In the genomic region with DNA sequence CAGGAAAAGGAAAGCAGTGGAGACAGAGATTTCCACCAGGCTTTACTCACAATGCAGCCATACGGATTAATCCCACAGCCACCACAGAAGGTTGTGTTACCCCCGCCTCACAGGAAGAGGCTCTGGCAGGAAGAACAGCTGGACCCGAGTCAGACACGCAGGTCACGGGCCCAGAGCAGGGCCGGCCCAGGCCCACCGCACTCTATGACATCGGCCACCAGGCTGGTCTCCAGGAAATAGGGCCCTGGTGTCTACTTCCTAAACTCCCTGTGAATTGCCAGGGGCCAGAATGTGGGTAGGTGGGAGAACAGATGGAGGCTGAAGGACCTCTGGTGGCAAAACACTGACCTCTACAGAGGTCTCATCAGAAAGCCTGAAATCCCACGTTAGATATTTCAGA, we compare ENCODE assay signal across 10 cellular contexts. TPM values are rescaled to one million over a fixed set of nuclear protein-coding genes. Genes with fewer than 3 reads are reported as not detected.
DNase-seq lines count a peak whose midpoint lies in the region; ATAC-seq, FAIRE-seq and TF ChIP-seq lines count a peak whose summit lies in the region.
"Had no signal": no experiment of that assay in that cellular context is flagged by ENCODE, and none has a peak within 500 bp of the region (broad histone marks: within the 10 kb centered on the region; RNA-seq: fewer than 3 reads in every experiment).

No MANE protein-coding gene starts in this region.

- CTCF ChIA-PET in HEK293T (lab: Yijun Ruan, JAX), result no interaction called here

- H3K36me3 ChIP-seq in HUES48 (ENCODE audit: control insufficient read depth, insufficient read depth, low read length) (peaks cover 15% of the 10 kb centered on the region), small intestine (ENCODE audit: control insufficient read depth in 2 of 2, insufficient read depth in 2 of 2, low read length in 2 of 2) (peaks cover 3 to 7% of the 10 kb centered on the region in 2 donors)

- DNase-seq in lower leg skin (ENCODE audit: low spot score in 2 of 2) (peak; percentile 18 to 84), GM19240 (ENCODE audit: insufficient read length, low spot score) (no peak), small intestine (no peak), HEK293T (ENCODE audit: extremely low spot score) (no peak)
- DNase-seq in stimulated activated effector memory CD8-positive, alpha-beta T cell treated with anti-CD3 and anti-CD28 coated beads, Interleukin-12 subunit alpha, Interleukin-12 subunit beta, amount 100 ng/mL, for 72 hours (ENCODE audit: low spot score in 2 of 2), result no peak
- DNase-seq in activated T-helper 1 cell treated with anti-CD3 and anti-CD28 coated beads, Interleukin-12 subunit alpha, Interleukin-12 subunit beta, Interleukin-2, Interleukin-4 antibody, amounts not matched to agents 30 ng/mL and 10 ng/mL and 1 ng/mL, durations not matched to agents 14 hours and 24 hours and 36 hours (ENCODE audit: low spot score), result no peak

- no peaks in the 10 kb centered on the region for H3K27me3 Mint-ChIP-seq in activated T-helper 17 cell treated with anti-CD3 and anti-CD28 coated beads, Interleukin-2, amount 50 U/mL, for 72 hours
- no peaks in the 10 kb centered on the region for H3K27me3 Mint-ChIP-seq in activated T-helper 1 cell treated with anti-CD3 and anti-CD28 coated beads, Interleukin-12 subunit alpha, Interleukin-12 subunit beta, Interleukin-2, Interleukin-4 antibody, amounts not matched to agents 30 ng/mL and 10 ng/mL and 1 ng/mL, durations not matched to agents 14 hours and 24 hours and 36 hours (ENCODE audit: insufficient read depth)

- peak overlapping the region; percentile 70 for H3K27ac Mint-ChIP-seq in activated T-helper 17 cell treated with anti-CD3 and anti-CD28 coated beads, Interleukin-2, amount 50 U/mL, for 72 hours
- peak overlapping the region; percentile 90 for H3K27ac Mint-ChIP-seq in stimulated activated effector memory CD8-positive, alpha-beta T cell treated with anti-CD3 and anti-CD28 coated beads, Interleukin-12 subunit alpha, Interleukin-12 subunit beta, amount 100 ng/mL, for 72 hours
- H3K27ac Mint-ChIP-seq in activated T-helper 1 cell treated with anti-CD3 and anti-CD28 coated beads, Interleukin-12 subunit alpha, Interleukin-12 subunit beta, Interleukin-2, Interleukin-4 antibody, amounts not matched to agents 30 ng/mL and 10 ng/mL and 1 ng/mL, durations not matched to agents 14 hours and 24 hours and 36 hours, result no peak overlapping the region

- H3K4me1 ChIP-seq in HUES48 (ENCODE audit: control insufficient read depth, insufficient read depth, low read length) (peaks cover 41% of the 10 kb centered on the region), small intestine (ENCODE audit: control insufficient read depth in 2 of 2, insufficient read depth in 1 of 2, low read depth in 1 of 2, low read length in 1 of 2) (peaks cover 0 to 2% of the 10 kb centered on the region in 2 donors)

- WGBS in lower leg skin, 2 donors, result 50 to 62% methylated on average over 8 to 9 of the region's 9 CpGs
- 51 to 87% (median 73%) methylated on average over 9 of the region's 9 CpGs for WGBS in small intestine, 3 donors

- POLR2A ChIA-PET in HEK293T (lab: Yijun Ruan, JAX), result interaction anchor here (1.9 kb wide), 1 partner anchor 75 kb away, joined by 6 read pairs; a partner anchor contains a TSS

- H3K27me3 ChIP-seq in HUES48 (ENCODE audit: control insufficient read depth, insufficient read depth, low read length) (no peaks in the 10 kb centered on the region), small intestine (ENCODE audit: control insufficient read depth in 2 of 2, insufficient read depth in 2 of 2, low read length in 2 of 2) (no peaks in the 10 kb centered on the region)

- FAIRE-seq in small intestine (lab: Jason Lieb, UNC), result no peak

- no peak overlapping the region for H3K4me3 Mint-ChIP-seq in activated T-helper 17 cell treated with anti-CD3 and anti-CD28 coated beads, Interleukin-2, amount 50 U/mL, for 72 hours
- no peak overlapping the region for H3K4me3 Mint-ChIP-seq in stimulated activated effector memory CD8-positive, alpha-beta T cell treated with anti-CD3 and anti-CD28 coated beads, Interleukin-12 subunit alpha, Interleukin-12 subunit beta, amount 100 ng/mL, for 72 hours
- H3K4me3 Mint-ChIP-seq in activated T-helper 1 cell treated with anti-CD3 and anti-CD28 coated beads, Interleukin-12 subunit alpha, Interleukin-12 subunit beta, Interleukin-2, Interleukin-4 antibody, amounts not matched to agents 30 ng/mL and 10 ng/mL and 1 ng/mL, durations not matched to agents 14 hours and 24 hours and 36 hours, result no peak overlapping the region

- intact Hi-C loops in lower leg skin (cut with DNase I; ENCODE audit: low total_unique reads), result no loop called here
- intact Hi-C loops in activated T-helper 1 cell treated with anti-CD3 and anti-CD28 coated beads, Interleukin-12 subunit alpha, Interleukin-12 subunit beta, Interleukin-2, Interleukin-4 antibody, amounts not matched to agents 30 ng/mL and 10 ng/mL and 1 ng/mL, durations not matched to agents 14 hours and 24 hours and 36 hours (cut with micrococcal nuclease), result loop anchor here (10.0 kb wide), 1 partner anchor 268 kb away; no protein-coding TSS in a partner anchor

- peak overlapping the region; percentile 89 for H3K27ac ChIP-seq in HUES48 (ENCODE audit: low read depth, low read length)
- peak overlapping the region in 1 of 2 donors; percentile 59 for H3K27ac ChIP-seq in small intestine (ENCODE audit: low read depth in 1 of 2, low read length in 1 of 2)

- H3K9ac ChIP-seq in HUES48 (ENCODE audit: low read depth, low read length), result no peak overlapping the region

- ATAC-seq in activated T-helper 17 cell treated with anti-CD3 and anti-CD28 coated beads, Interleukin-2, amount 50 U/mL, for 72 hours (replicated peaks), result no peak
- no peak for ATAC-seq in stimulated activated effector memory CD8-positive, alpha-beta T cell treated with anti-CD3 and anti-CD28 coated beads, Interleukin-12 subunit alpha, Interleukin-12 subunit beta, amount 100 ng/mL, for 72 hours

- H3K36me3 Mint-ChIP-seq in activated T-helper 17 cell treated with anti-CD3 and anti-CD28 coated beads, Interleukin-2, amount 50 U/mL, for 72 hours (ENCODE audit: low read depth), result peaks cover 45% of the 10 kb centered on the region
- peaks cover 71% of the 10 kb centered on the region for H3K36me3 Mint-ChIP-seq in stimulated activated effector memory CD8-positive, alpha-beta T cell treated with anti-CD3 and anti-CD28 coated beads, Interleukin-12 subunit alpha, Interleukin-12 subunit beta, amount 100 ng/mL, for 72 hours
- H3K36me3 Mint-ChIP-seq in activated T-helper 1 cell treated with anti-CD3 and anti-CD28 coated beads, Interleukin-12 subunit alpha, Interleukin-12 subunit beta, Interleukin-2, Interleukin-4 antibody, amounts not matched to agents 30 ng/mL and 10 ng/mL and 1 ng/mL, durations not matched to agents 14 hours and 24 hours and 36 hours (ENCODE audit: low read depth), result peaks cover 16% of the 10 kb centered on the region

- TF ChIP-seq POLR2A in lower leg skin (IDR thresholded peaks at IDR 0.05), result no peak

- H3K9me3 ChIP-seq in HUES48 (ENCODE audit: control insufficient read depth, insufficient read depth, low read length) (no peaks in the 10 kb centered on the region), small intestine (ENCODE audit: control insufficient read depth, low read depth) (no peaks in the 10 kb centered on the region)

- no peaks in the 10 kb centered on the region for H3K9me3 Mint-ChIP-seq in activated T-helper 17 cell treated with anti-CD3 and anti-CD28 coated beads, Interleukin-2, amount 50 U/mL, for 72 hours
- no peaks in the 10 kb centered on the region for H3K9me3 Mint-ChIP-seq in stimulated activated effector memory CD8-positive, alpha-beta T cell treated with anti-CD3 and anti-CD28 coated beads, Interleukin-12 subunit alpha, Interleukin-12 subunit beta, amount 100 ng/mL, for 72 hours
- no peaks in the 10 kb centered on the region for H3K9me3 Mint-ChIP-seq in activated T-helper 1 cell treated with anti-CD3 and anti-CD28 coated beads, Interleukin-12 subunit alpha, Interleukin-12 subunit beta, Interleukin-2, Interleukin-4 antibody, amounts not matched to agents 30 ng/mL and 10 ng/mL and 1 ng/mL, durations not matched to agents 14 hours and 24 hours and 36 hours

- H3K4me3 ChIP-seq in HUES48 (ENCODE audit: low read depth, low read length), result no peak overlapping the region
- H3K4me3 ChIP-seq in lower leg skin (ENCODE audit: low read depth, poor library complexity, severe bottlenecking), result no peak overlapping the region
- H3K4me3 ChIP-seq in small intestine (ENCODE audit: low read depth in 1 of 2, low read length in 2 of 2), result no peak overlapping the region

- no peak for TF ChIP-seq CTCF in lower leg skin (IDR thresholded peaks at IDR 0.05)

- H3K4me1 Mint-ChIP-seq in activated T-helper 17 cell treated with anti-CD3 and anti-CD28 coated beads, Interleukin-2, amount 50 U/mL, for 72 hours, result peaks cover 21% of the 10 kb centered on the region
- H3K4me1 Mint-ChIP-seq in stimulated activated effector memory CD8-positive, alpha-beta T cell treated with anti-CD3 and anti-CD28 coated beads, Interleukin-12 subunit alpha, Interleukin-12 subunit beta, amount 100 ng/mL, for 72 hours, result peaks cover 63% of the 10 kb centered on the region
- peaks cover 15% of the 10 kb centered on the region for H3K4me1 Mint-ChIP-seq in activated T-helper 1 cell treated with anti-CD3 and anti-CD28 coated beads, Interleukin-12 subunit alpha, Interleukin-12 subunit beta, Interleukin-2, Interleukin-4 antibody, amounts not matched to agents 30 ng/mL and 10 ng/mL and 1 ng/mL, durations not matched to agents 14 hours and 24 hours and 36 hours (ENCODE audit: low read depth)

TF ChIP-seq in HEK293T, 16 proteins besides CTCF, POLR2A, EP300 and RAD21:
- TF ChIP-seq HDGF (IDR thresholded peaks at IDR 0.05; ENCODE audit: borderline replicate concordance), result no peak
- no peak for TF ChIP-seq NFRKB (IDR thresholded peaks at IDR 0.05)
- TF ChIP-seq ELF4 (IDR thresholded peaks at IDR 0.05), result no peak
- TF ChIP-seq FOXA1 (IDR thresholded peaks at IDR 0.05), result no peak
- TF ChIP-seq L3MBTL2 (conservative IDR thresholded peaks at IDR 0.05), result no peak
- TF ChIP-seq LEF1 (IDR thresholded peaks at IDR 0.05; ENCODE audit: borderline replicate concordance), result no peak

RNA-seq across cellular contexts. Expression of a gene that starts 15.6 kb away (rescaled TPM):
- total RNA-seq in activated T-helper 17 cell treated with anti-CD3 and anti-CD28 coated beads, Interleukin-2, amount 50 U/mL, for 72 hours, result 100 to 1,000 TPM; 170 to 308 TPM
- 100 to 1,000 TPM; 121 to 154 (median 138) TPM for total RNA-seq in lower leg skin
- polyA plus RNA-seq in small intestine, result 100 to 1,000 TPM in 1 of 3 donors, 10 to 100 TPM in 2; 52.3 to 125 (median 65.9) TPM
- total RNA-seq in activated T-helper 1 cell treated with anti-CD3 and anti-CD28 coated beads, Interleukin-12 subunit alpha, Interleukin-12 subunit beta, Interleukin-2, Interleukin-4 antibody, amounts not matched to agents 30 ng/mL and 10 ng/mL and 1 ng/mL, durations not matched to agents 14 hours and 24 hours and 36 hours, result 106 and 107 TPM in 2 replicates

RNA-seq across cellular contexts. Expression of a gene that starts 47.2 kb away (rescaled TPM):
- total RNA-seq in activated T-helper 17 cell treated with anti-CD3 and anti-CD28 coated beads, Interleukin-2, amount 50 U/mL, for 72 hours, result not detected
- total RNA-seq in lower leg skin, result not detected
- polyA plus RNA-seq in small intestine, result not detected
- total RNA-seq in activated T-helper 1 cell treated with anti-CD3 and anti-CD28 coated beads, Interleukin-12 subunit alpha, Interleukin-12 subunit beta, Interleukin-2, Interleukin-4 antibody, amounts not matched to agents 30 ng/mL and 10 ng/mL and 1 ng/mL, durations not matched to agents 14 hours and 24 hours and 36 hours, result not detected in 2 replicates
- total RNA-seq: dermis microvascular lymphatic vessel endothelial cell, mucosa of gallbladder had no signal

Comparison
In these comparisons a context has a peak if more than half of its experiments do, and no peak if none do; other contexts are left out.
1. DNase-seq: peak in lower leg skin (2 of 2); none in stimulated activated effector memory CD8-positive, alpha-beta T cell treated with anti-CD3 and anti-CD28 coated beads, Interleukin-12 subunit alpha, Interleukin-12 subunit beta, amount 100 ng/mL, for 72 hours (0 of 2), GM19240 (single experiment), small intestine (single experiment), HEK293T (single experiment) and activated T-helper 1 cell treated with anti-CD3 and anti-CD28 coated beads, Interleukin-12 subunit alpha, Interleukin-12 subunit beta, Interleukin-2, Interleukin-4 antibody, amounts not matched to agents 30 ng/mL and 10 ng/mL and 1 ng/mL, durations not matched to agents 14 hours and 24 hours and 36 hours (single experiment).